In the genomic region with DNA sequence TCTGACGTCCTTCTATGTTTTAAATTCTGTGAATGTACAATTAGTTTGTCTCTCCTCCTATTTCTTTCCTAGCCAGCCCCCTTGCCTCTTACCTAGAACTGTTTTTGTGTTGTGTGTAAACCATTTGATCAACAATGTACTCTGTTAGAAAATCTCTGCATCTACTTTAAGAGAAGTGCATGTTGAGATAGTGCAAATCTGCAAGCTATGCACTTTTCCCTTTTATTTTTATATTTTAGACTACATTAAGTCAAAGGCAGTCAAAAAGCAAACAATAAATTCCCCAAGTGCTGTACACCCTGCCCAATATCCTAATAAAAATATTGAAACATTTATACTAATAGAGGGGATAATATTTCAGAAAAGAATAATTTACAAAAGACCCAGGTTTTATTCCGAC, we compare ENCODE assay signal across 2 cellular contexts.
A peak's percentile ranks its signal among the peaks of the same experiment; 100 is the strongest.
TF ChIP-seq lines count a peak whose summit lies in the region.

No MANE protein-coding gene starts in this region.

TF ChIP-seq in A549, 52 proteins besides CTCF, POLR2A, EP300 and RAD21 (continued from another document):
- no peak for TF ChIP-seq CBX2 (IDR thresholded peaks at IDR 0.05; ENCODE audit: borderline replicate concordance, low read depth)

TF ChIP-seq in K562, 482 proteins besides CTCF, POLR2A, EP300 and RAD21 (continued from another document):
- peak; percentile 68 for TF ChIP-seq MAFG (tag; conservative IDR thresholded peaks at IDR 0.05)
- no peak for TF ChIP-seq GABPB1 (CRISPR knock-in tag; IDR thresholded peaks at IDR 0.05)
- TF ChIP-seq CAMTA2 (CRISPR knock-in tag; conservative IDR thresholded peaks at IDR 0.05) = no peak
- peak; percentile 56; the same call in 1 of the 2 replicates for TF ChIP-seq C11orf30 (IDR thresholded peaks at IDR 0.05; ENCODE audit: low read depth)
- TF ChIP-seq, protein P1, sequence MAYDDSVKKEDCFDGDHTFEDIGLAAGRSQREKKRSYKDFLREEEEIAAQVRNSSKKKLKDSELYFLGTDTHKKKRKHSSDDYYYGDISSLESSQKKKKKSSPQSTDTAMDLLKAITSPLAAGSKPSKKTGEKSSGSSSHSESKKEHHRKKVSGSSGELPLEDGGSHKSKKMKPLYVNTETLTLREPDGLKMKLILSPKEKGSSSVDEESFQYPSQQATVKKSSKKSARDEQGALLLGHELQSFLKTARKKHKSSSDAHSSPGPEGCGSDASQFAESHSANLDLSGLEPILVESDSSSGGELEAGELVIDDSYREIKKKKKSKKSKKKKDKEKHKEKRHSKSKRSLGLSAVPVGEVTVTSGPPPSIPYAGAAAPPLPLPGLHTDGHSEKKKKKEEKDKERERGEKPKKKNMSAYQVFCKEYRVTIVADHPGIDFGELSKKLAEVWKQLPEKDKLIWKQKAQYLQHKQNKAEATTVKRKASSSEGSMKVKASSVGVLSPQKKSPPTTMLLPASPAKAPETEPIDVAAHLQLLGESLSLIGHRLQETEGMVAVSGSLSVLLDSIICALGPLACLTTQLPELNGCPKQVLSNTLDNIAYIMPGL (CRISPR knock-in tag; IDR thresholded peaks at IDR 0.05) = no peak
- TF ChIP-seq KDM2B (CRISPR knock-in tag; IDR thresholded peaks at IDR 0.05) = no peak
- TF ChIP-seq MAFK (IDR thresholded peaks at IDR 0.05; ENCODE audit: low read length) = peak; percentile 83
- peak; percentile 80 for TF ChIP-seq MAFF (IDR thresholded peaks at IDR 0.05; ENCODE audit: low read length)
